In the genomic region with DNA sequence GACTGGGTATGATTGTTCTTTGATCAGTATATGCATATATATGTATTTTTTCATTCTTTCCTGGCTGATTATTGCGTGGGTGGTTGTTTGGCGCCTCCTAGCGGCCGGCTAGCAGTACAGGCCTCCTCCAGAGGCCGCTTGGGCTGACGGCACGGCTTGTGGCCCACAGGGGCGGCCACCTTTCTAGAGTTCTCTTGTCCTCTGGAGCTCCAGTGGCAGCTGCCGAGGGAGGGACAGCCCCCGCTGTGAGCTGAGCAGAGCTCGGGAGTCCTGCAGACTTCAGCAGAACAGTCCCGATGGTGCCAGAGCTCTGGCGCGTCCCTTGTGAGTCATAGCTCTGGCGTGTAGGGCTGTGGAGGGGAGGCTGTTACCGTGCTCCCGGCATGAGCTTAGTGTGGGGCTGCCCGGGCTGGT, we compare ENCODE assay signal across 8 cellular contexts. TPM values are rescaled to one million over a fixed set of nuclear protein-coding genes. Genes with fewer than 3 reads are reported as not detected.
DNase-seq lines count a peak whose midpoint lies in the region; ATAC-seq and TF ChIP-seq lines count a peak whose summit lies in the region.

No MANE protein-coding gene starts in this region.

- no peak overlapping the region for H3K4me3 ChIP-seq in A673 (ENCODE audit: low read depth, low read length, poor library complexity, severe bottlenecking)
- peak overlapping the region; percentile 7; the same call in 1 of the 2 replicates for H3K4me3 ChIP-seq in HUES6 (ENCODE audit: low read depth, low read length)

- peaks cover 31% of the 10 kb centered on the region for H3K9me3 ChIP-seq in A673 (ENCODE audit: low read depth, low read length, poor library complexity, severe bottlenecking)
- peaks cover 19% of the 10 kb centered on the region for H3K9me3 ChIP-seq in HUES6 (ENCODE audit: control insufficient read depth, insufficient read depth, low read depth, low read length)

- no peaks in the 10 kb centered on the region for H3K4me1 ChIP-seq in A673 (ENCODE audit: insufficient read depth, low read length, poor library complexity, severe bottlenecking)
- no peaks in the 10 kb centered on the region for H3K4me1 ChIP-seq in HUES6 (ENCODE audit: control insufficient read depth, insufficient read depth, low read length)

- peak overlapping the region; percentile 47 for H3K4me3 Mint-ChIP-seq in central memory CD8-positive, alpha-beta T cell

- H3K4me1 Mint-ChIP-seq in central memory CD8-positive, alpha-beta T cell, result peaks cover 11% of the 10 kb centered on the region

- H3K27ac Mint-ChIP-seq in central memory CD8-positive, alpha-beta T cell (ENCODE audit: low read depth), result no peak overlapping the region

- POLR2A ChIA-PET in A673 (lab: Charles Lee; ENCODE audit: low non-redundant PET), result no interaction called here

- no peaks in the 10 kb centered on the region for H3K27me3 ChIP-seq in A673 (replicated peaks; ENCODE audit: insufficient read depth, low read depth, low read length, poor library complexity)
- no peaks in the 10 kb centered on the region for H3K27me3 ChIP-seq in HUES6 (ENCODE audit: control insufficient read depth, insufficient read depth, low read length)

- peak; percentile 68 to 73 for ATAC-seq in activated CD4-positive, CD25-positive, alpha-beta regulatory T cell treated with anti-CD3 and anti-CD28 coated beads, Interleukin-2, amount 50 U/mL, for 24 hours
- peak; percentile 85 for ATAC-seq in central memory CD8-positive, alpha-beta T cell (replicated peaks; ENCODE audit: extremely low read depth, poor library complexity, severe bottlenecking)

- H3K36me3 ChIP-seq in A673 (ENCODE audit: insufficient read depth, low read length, poor library complexity, severe bottlenecking) (no peaks in the 10 kb centered on the region), HUES6 (ENCODE audit: control insufficient read depth, insufficient read depth, low read length) (peaks cover 14% of the 10 kb centered on the region; the same call in 1 of the 2 replicates)

- BruUV-seq in A673 (replicated peaks; lab: Mats Ljungman, UMichigan), result no TSS peak

- H3K27ac ChIP-seq in A673 (ENCODE audit: low read depth, low read length, poor library complexity, severe bottlenecking) (no peak overlapping the region), HUES6 (ENCODE audit: low read depth, low read length) (no peak overlapping the region)

- peaks cover 5% of the 10 kb centered on the region for H3K36me3 Mint-ChIP-seq in central memory CD8-positive, alpha-beta T cell (ENCODE audit: insufficient read depth)

- H3K9me3 Mint-ChIP-seq in central memory CD8-positive, alpha-beta T cell, result no peaks in the 10 kb centered on the region

- CTCF ChIA-PET in A673 (lab: Charles Lee), result interaction anchor here (0.6 kb wide), 1 partner anchor 1034 kb away, joined by 3 read pairs; no protein-coding TSS in a partner anchor

- H3K27me3 Mint-ChIP-seq in central memory CD8-positive, alpha-beta T cell, result no peaks in the 10 kb centered on the region

- H3K9ac ChIP-seq in HUES6 (ENCODE audit: low read length), result no peak overlapping the region

- peak; percentile 48 for TF ChIP-seq CTCF in A673 (conservative IDR thresholded peaks at IDR 0.05; ENCODE audit: low read depth, low read length)

- peak; percentile 21 for DNase-seq in A673 (ENCODE audit: low spot score)
- DNase-seq in central memory CD8-positive, alpha-beta T cell (ENCODE audit: low spot score in 2 of 2), result peak; percentile 66
- peak; percentile 10 for DNase-seq in medulla oblongata (ENCODE audit: extremely low spot score)
- peak; percentile 79 for DNase-seq in stimulated activated CD8-positive, alpha-beta memory T cell treated with anti-CD3 and anti-CD28 coated beads, Interleukin-4, amount 100 ng/mL, for 48 hours
- no peak for DNase-seq in A172 (ENCODE audit: low spot score)
- DNase-seq in midbrain (lab: John Stamatoyannopoulos, UW), result no peak

- intact Hi-C loops in A673 (cut with micrococcal nuclease; ENCODE audit: unreplicated experiment), result no loop called here

RNA-seq across cellular contexts. Expression of a gene that starts 22.5 kb away (rescaled TPM):
- 0.90 TPM in 1 of 2 replicates, not detected in the other for total RNA-seq in A673 (2021)
- total RNA-seq in A172 (2014; rRNA removed; shearing (Covaris generic)), result 0.38 and 2.1 TPM in 2 replicates

Comparison
In these comparisons a context has a peak if more than half of its experiments do, and no peak if none do; other contexts are left out.
1. DNase-seq: peak in A673 (single experiment), central memory CD8-positive, alpha-beta T cell (2 of 2), medulla oblongata (single experiment) and stimulated activated CD8-positive, alpha-beta memory T cell treated with anti-CD3 and anti-CD28 coated beads, Interleukin-4, amount 100 ng/mL, for 48 hours (single experiment); none in A172 (single experiment) and midbrain (single experiment).